ENCODE assay signal across 1 cellular context in the genomic region with DNA sequence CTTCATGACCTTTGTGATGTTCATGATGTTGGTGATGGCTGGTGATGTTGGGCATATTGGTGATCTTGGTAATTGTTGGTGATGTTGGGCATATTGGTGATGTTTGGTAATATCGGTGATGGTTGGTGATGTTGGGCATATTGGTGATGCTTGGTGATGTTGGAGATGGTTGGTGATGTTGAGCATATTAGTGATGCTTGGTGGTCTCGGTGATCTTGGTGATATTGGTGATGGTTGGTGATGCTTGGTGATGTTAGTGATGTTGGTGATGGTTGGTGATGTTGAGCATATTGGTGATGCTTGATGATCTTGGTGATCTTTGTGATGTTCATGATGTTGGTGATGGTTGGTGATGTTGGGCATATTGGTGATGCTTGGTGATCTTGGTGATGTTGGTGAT.
TF ChIP-seq lines count a peak whose summit lies in the region.

No MANE protein-coding gene starts in this region.

TF ChIP-seq in HEK293, 187 proteins besides CTCF, POLR2A, EP300 and RAD21 (continued from another document):
- TF ChIP-seq, protein P1, sequence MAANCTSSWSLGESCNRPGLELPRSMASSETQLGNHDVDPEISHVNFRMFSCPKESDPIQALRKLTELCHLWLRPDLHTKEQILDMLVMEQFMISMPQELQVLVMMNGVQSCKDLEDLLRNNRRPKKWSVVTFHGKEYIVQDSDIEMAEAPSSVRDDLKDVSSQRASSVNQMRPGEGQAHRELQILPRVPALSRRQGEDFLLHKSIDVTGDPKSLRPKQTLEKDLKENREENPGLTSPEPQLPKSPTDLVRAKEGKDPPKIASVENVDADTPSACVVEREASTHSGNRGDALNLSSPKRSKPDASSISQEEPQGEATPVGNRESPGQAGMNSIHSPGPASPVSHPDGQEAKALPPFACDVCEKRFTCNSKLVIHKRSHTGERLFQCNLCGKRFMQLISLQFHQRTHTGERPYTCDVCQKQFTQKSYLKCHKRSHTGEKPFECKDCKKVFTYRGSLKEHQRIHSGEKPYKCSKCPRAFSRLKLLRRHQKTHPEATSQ (tag by site-specific recombination; IDR thresholded peaks at IDR 0.05), result no peak
- no peak for TF ChIP-seq ZNF610 (tag by site-specific recombination; IDR thresholded peaks at IDR 0.05; ENCODE audit: borderline replicate concordance)
- TF ChIP-seq GFI1B (tag by site-specific recombination; IDR thresholded peaks at IDR 0.05), result no peak
- TF ChIP-seq, protein P2, sequence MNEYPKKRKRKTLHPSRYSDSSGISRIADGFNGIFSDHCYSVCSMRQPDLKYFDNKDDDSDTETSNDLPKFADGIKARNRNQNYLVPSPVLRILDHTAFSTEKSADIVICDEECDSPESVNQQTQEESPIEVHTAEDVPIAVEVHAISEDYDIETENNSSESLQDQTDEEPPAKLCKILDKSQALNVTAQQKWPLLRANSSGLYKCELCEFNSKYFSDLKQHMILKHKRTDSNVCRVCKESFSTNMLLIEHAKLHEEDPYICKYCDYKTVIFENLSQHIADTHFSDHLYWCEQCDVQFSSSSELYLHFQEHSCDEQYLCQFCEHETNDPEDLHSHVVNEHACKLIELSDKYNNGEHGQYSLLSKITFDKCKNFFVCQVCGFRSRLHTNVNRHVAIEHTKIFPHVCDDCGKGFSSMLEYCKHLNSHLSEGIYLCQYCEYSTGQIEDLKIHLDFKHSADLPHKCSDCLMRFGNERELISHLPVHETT (tag by site-specific recombination; IDR thresholded peaks at IDR 0.05), result no peak
- TF ChIP-seq, protein P3, sequence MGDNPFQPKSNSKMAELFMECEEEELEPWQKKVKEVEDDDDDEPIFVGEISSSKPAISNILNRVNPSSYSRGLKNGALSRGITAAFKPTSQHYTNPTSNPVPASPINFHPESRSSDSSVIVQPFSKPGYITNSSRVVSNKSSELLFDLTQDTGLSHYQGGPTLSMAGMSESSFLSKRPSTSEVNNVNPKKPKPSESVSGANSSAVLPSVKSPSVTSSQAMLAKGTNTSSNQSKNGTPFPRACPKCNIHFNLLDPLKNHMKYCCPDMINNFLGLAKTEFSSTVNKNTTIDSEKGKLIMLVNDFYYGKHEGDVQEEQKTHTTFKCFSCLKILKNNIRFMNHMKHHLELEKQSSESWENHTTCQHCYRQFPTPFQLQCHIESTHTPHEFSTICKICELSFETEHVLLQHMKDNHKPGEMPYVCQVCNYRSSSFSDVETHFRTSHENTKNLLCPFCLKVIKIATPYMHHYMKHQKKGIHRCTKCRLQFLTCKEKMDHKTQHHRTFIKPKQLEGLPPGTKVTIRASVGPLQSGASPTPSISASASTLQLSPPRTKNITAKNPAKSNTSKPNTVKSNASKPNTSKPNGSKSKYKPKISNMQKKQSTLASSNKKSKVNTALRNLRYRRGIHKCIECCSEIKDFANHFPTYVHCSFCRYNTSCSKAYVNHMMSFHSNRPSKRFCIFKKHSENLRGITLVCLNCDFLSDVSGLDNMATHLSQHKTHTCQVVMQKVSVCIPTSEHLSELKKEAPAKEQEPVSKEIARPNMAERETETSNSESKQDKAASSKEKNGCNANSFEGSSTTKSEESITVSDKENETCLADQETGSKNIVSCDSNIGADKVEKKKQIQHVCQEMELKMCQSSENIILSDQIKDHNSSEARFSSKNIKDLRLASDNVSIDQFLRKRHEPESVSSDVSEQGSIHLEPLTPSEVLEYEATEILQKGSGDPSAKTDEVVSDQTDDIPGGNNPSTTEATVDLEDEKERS (tag by site-specific recombination; IDR thresholded peaks at IDR 0.05), result no peak
- no peak for TF ChIP-seq ZSCAN16 (tag by site-specific recombination; IDR thresholded peaks at IDR 0.05)
- no peak for TF ChIP-seq ZSCAN30 (tag by site-specific recombination; IDR thresholded peaks at IDR 0.05)
- TF ChIP-seq KLF1 (tag by site-specific recombination; IDR thresholded peaks at IDR 0.05), result no peak
- TF ChIP-seq ZIC2 (tag by site-specific recombination; IDR thresholded peaks at IDR 0.05), result no peak
- TF ChIP-seq, protein P4, sequence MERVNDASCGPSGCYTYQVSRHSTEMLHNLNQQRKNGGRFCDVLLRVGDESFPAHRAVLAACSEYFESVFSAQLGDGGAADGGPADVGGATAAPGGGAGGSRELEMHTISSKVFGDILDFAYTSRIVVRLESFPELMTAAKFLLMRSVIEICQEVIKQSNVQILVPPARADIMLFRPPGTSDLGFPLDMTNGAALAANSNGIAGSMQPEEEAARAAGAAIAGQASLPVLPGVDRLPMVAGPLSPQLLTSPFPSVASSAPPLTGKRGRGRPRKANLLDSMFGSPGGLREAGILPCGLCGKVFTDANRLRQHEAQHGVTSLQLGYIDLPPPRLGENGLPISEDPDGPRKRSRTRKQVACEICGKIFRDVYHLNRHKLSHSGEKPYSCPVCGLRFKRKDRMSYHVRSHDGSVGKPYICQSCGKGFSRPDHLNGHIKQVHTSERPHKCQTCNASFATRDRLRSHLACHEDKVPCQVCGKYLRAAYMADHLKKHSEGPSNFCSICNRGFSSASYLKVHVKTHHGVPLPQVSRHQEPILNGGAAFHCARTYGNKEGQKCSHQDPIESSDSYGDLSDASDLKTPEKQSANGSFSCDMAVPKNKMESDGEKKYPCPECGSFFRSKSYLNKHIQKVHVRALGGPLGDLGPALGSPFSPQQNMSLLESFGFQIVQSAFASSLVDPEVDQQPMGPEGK (tag by site-specific recombination; IDR thresholded peaks at IDR 0.05), result no peak
- TF ChIP-seq ZNF19 (tag by site-specific recombination; IDR thresholded peaks at IDR 0.05; ENCODE audit: low read depth), result no peak
- TF ChIP-seq ZNF501 (tag by site-specific recombination; IDR thresholded peaks at IDR 0.05), result no peak
- 0 out of 2 replicates have a peak, but pooled peaks have one; percentile 11 for TF ChIP-seq ZNF707 (tag by site-specific recombination; IDR thresholded peaks at IDR 0.05)
- TF ChIP-seq YY2 (tag by site-specific recombination; IDR thresholded peaks at IDR 0.05), result 0 out of 2 replicates have a peak, but pooled peaks have one; percentile 39
- TF ChIP-seq, protein P5, sequence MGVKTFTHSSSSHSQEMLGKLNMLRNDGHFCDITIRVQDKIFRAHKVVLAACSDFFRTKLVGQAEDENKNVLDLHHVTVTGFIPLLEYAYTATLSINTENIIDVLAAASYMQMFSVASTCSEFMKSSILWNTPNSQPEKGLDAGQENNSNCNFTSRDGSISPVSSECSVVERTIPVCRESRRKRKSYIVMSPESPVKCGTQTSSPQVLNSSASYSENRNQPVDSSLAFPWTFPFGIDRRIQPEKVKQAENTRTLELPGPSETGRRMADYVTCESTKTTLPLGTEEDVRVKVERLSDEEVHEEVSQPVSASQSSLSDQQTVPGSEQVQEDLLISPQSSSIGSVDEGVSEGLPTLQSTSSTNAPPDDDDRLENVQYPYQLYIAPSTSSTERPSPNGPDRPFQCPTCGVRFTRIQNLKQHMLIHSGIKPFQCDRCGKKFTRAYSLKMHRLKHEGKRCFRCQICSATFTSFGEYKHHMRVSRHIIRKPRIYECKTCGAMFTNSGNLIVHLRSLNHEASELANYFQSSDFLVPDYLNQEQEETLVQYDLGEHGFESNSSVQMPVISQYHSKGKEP (tag by site-specific recombination; IDR thresholded peaks at IDR 0.05), result no peak
- TF ChIP-seq ZBTB21 (tag by site-specific recombination; IDR thresholded peaks at IDR 0.05), result no peak
- TF ChIP-seq ZNF354C (tag by site-specific recombination; IDR thresholded peaks at IDR 0.05; ENCODE audit: borderline replicate concordance, low read depth), result no peak
